Comparison of ENCODE assay signal across 16 cellular contexts in the genomic region with DNA sequence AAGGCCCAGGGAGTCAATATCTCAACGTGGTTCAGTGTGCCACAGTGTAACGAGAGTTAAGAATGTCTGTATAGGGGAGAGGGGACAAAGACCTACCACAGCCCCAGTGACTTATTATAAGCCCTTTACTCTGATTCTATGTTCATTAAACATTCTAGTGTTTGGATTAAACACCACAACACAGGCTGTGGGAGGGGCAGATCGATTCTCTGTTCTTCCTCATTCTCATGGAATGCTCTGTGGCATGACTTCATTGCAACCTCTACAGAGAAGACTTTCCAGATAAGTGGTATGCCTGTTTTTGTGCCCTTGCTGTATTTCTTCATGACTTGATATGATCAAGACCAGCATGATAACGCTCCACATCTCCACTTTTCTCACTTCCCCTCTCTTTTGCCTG. TPM values are rescaled to one million over a fixed set of nuclear protein-coding genes. Genes with fewer than 3 reads are reported as not detected.
DNase-seq lines count a peak whose midpoint lies in the region; ATAC-seq and TF ChIP-seq lines count a peak whose summit lies in the region.
"Had no signal": no experiment of that assay in that cellular context is flagged by ENCODE, and none has a peak within 500 bp of the region (broad histone marks: within the 10 kb centered on the region; RNA-seq: fewer than 3 reads in every experiment).

No MANE protein-coding gene starts in this region.

- H3K27ac Mint-ChIP-seq in activated naive CD8-positive, alpha-beta T cell treated with anti-CD3 and anti-CD28 coated beads, Interleukin-2, amount 50 U/mL, for 24 hours: no peak overlapping the region

- peaks cover 29% of the 10 kb centered on the region for H3K27me3 ChIP-seq in OCI-LY3 (ENCODE audit: low read depth, low read length)
- H3K27me3 ChIP-seq in body of pancreas: no peaks in the 10 kb centered on the region
- no peaks in the 10 kb centered on the region for H3K27me3 ChIP-seq in upper lobe of left lung

- no peak overlapping the region for H2AFZ ChIP-seq in OCI-LY3 (ENCODE audit: low read depth, low read length)

- no peak overlapping the region for H3K4me3 Mint-ChIP-seq in activated naive CD8-positive, alpha-beta T cell treated with anti-CD3 and anti-CD28 coated beads, Interleukin-2, amount 50 U/mL, for 24 hours

- no peaks in the 10 kb centered on the region for H3K9me3 ChIP-seq in OCI-LY3 (ENCODE audit: insufficient read depth, low read length)
- no peaks in the 10 kb centered on the region for H3K9me3 ChIP-seq in body of pancreas
- H3K9me3 ChIP-seq in upper lobe of left lung: no peaks in the 10 kb centered on the region
- H3K9me3 ChIP-seq: HAP-1 had no signal

- DNase-seq in Daoy (ENCODE audit: low read depth): peak; percentile 13
- DNase-seq in body of pancreas: peak in 1 of 4 donors; percentile 16
- peak; percentile 5 for DNase-seq in renal cortical epithelial cell (ENCODE audit: low read depth)
- no peak for DNase-seq in activated naive CD8-positive, alpha-beta T cell treated with anti-CD3 and anti-CD28 coated beads, Interleukin-2, amount 50 U/mL, for 24 hours
- DNase-seq in GM10266 (ENCODE audit: extremely low spot score): no peak
- DNase-seq in upper lobe of left lung: no peak
- DNase-seq: DMS153, NCI-H1417 treated with DMSO at 0.1 percent for 48 hours, NCI-H1930, NCI-H774 had no signal

- H3K4me1 ChIP-seq in OCI-LY3 (ENCODE audit: low read length) (peaks cover 22% of the 10 kb centered on the region), body of pancreas (no peaks in the 10 kb centered on the region), upper lobe of left lung (no peaks in the 10 kb centered on the region)
- H3K4me1 ChIP-seq: HAP-1 had no signal

- intact Hi-C loops in body of pancreas (cut with DNase I): no loop called here

- H3K9me3 Mint-ChIP-seq in activated naive CD8-positive, alpha-beta T cell treated with anti-CD3 and anti-CD28 coated beads, Interleukin-2, amount 50 U/mL, for 24 hours: no peaks in the 10 kb centered on the region

- no peak for TF ChIP-seq EP300 in upper lobe of left lung (IDR thresholded peaks at IDR 0.05)

- H3K4me3 ChIP-seq in OCI-LY3 (ENCODE audit: low read length) (no peak overlapping the region), body of pancreas (no peak overlapping the region), upper lobe of left lung (no peak overlapping the region)
- H3K4me3 ChIP-seq: HAP-1 had no signal

- peak; percentile 55 for ATAC-seq in body of pancreas
- no peak for ATAC-seq in activated naive CD8-positive, alpha-beta T cell treated with anti-CD3 and anti-CD28 coated beads, Interleukin-2, amount 50 U/mL, for 24 hours
- ATAC-seq in upper lobe of left lung (ENCODE audit: low FRiP score in 2 of 2): no peak
- ATAC-seq: Panc1 had no signal

- H3K4me1 Mint-ChIP-seq in activated naive CD8-positive, alpha-beta T cell treated with anti-CD3 and anti-CD28 coated beads, Interleukin-2, amount 50 U/mL, for 24 hours: no peaks in the 10 kb centered on the region

- H4K20me1 ChIP-seq in OCI-LY3 (ENCODE audit: insufficient read depth, low read length): no peaks in the 10 kb centered on the region

- H3K27me3 Mint-ChIP-seq in activated naive CD8-positive, alpha-beta T cell treated with anti-CD3 and anti-CD28 coated beads, Interleukin-2, amount 50 U/mL, for 24 hours: peaks cover 16% of the 10 kb centered on the region

- TF ChIP-seq CTCF in OCI-LY3 (IDR thresholded peaks at IDR 0.05; ENCODE audit: low read depth, low read length) (no peak), body of pancreas (IDR thresholded peaks at IDR 0.05) (no peak), GM10266 (IDR thresholded peaks at IDR 0.05; ENCODE audit: control insufficient read depth, insufficient read depth, low read depth, missing control alignments) (no peak), upper lobe of left lung (IDR thresholded peaks at IDR 0.05) (no peak)

- WGBS in body of pancreas, 2 donors: 23% methylated on average over 4 of the region's 4 CpGs
- WGBS in upper lobe of left lung, 2 donors: 54 to 59% methylated on average over 4 of the region's 4 CpGs

- H3K79me2 ChIP-seq in OCI-LY3 (ENCODE audit: low read length): no peaks in the 10 kb centered on the region

- H3K9ac ChIP-seq in OCI-LY3 (ENCODE audit: low read length): no peak overlapping the region

- H3K27ac ChIP-seq in OCI-LY3 (ENCODE audit: low read length): no peak overlapping the region
- H3K27ac ChIP-seq in body of pancreas: peak overlapping the region in 1 of 4 donors; percentile 18
- H3K27ac ChIP-seq in upper lobe of left lung: no peak overlapping the region
- H3K27ac ChIP-seq: C4-2B had no signal

- H3K36me3 ChIP-seq in OCI-LY3 (replicated peaks; ENCODE audit: low read depth, low read length): no peaks in the 10 kb centered on the region
- no peaks in the 10 kb centered on the region for H3K36me3 ChIP-seq in body of pancreas (replicated peaks in 1 of 2; ENCODE audit: insufficient read depth in 1 of 2, low read depth in 2 of 2)
- no peaks in the 10 kb centered on the region for H3K36me3 ChIP-seq in upper lobe of left lung
- H3K36me3 ChIP-seq: HAP-1 had no signal

- TF ChIP-seq POLR2A in body of pancreas (IDR thresholded peaks at IDR 0.05): no peak
- no peak for TF ChIP-seq POLR2A in upper lobe of left lung (IDR thresholded peaks at IDR 0.05)

- no peaks in the 10 kb centered on the region for H3K36me3 Mint-ChIP-seq in activated naive CD8-positive, alpha-beta T cell treated with anti-CD3 and anti-CD28 coated beads, Interleukin-2, amount 50 U/mL, for 24 hours (ENCODE audit: low read depth)

- H3K4me2 ChIP-seq in OCI-LY3 (ENCODE audit: low read length): peak overlapping the region; percentile 19

RNA-seq across cellular contexts. Expression of a gene that starts 39.0 kb away (rescaled TPM):
- total RNA-seq in Daoy (2014; rRNA removed; shearing (Covaris generic)): not detected in 2 replicates
- total RNA-seq in body of pancreas (not detected), renal cortical epithelial cell (not detected in 2 replicates), upper lobe of left lung (1 to 10 TPM; 1.4 to 5.2 (median 3.4) TPM)
- total RNA-seq: A673, NCI-H460 had no signal

Comparison
In these comparisons a context has a peak if more than half of its experiments do, and no peak if none do; other contexts are left out.
1. DNase-seq: peak in Daoy (single experiment) and renal cortical epithelial cell (single experiment); none in activated naive CD8-positive, alpha-beta T cell treated with anti-CD3 and anti-CD28 coated beads, Interleukin-2, amount 50 U/mL, for 24 hours (single experiment), GM10266 (single experiment) and upper lobe of left lung (0 of 2).